3 cellular contexts compared by ENCODE assay signal in genomic region chr20:45472286-45472685, GRCh38.
TF ChIP-seq lines count a peak whose summit lies in the region.

No MANE protein-coding gene starts in this region.

TF ChIP-seq in HEK293, 187 proteins besides CTCF, POLR2A, EP300 and RAD21:
- TF ChIP-seq ZNF146 (tag by site-specific recombination; IDR thresholded peaks at IDR 0.05) = peak; percentile 61
TF ChIP-seq in HEK293: peak in this region for 1; not testable (repeated sequence) for 186.

TF ChIP-seq in SK-N-SH treated with all-trans-retinoic acid at 6 μM for 48 hours, 23 proteins besides CTCF, POLR2A, EP300 and RAD21:
- TF ChIP-seq ZNF8 (CRISPR knock-in tag; IDR thresholded peaks at IDR 0.05) = peak; percentile 79

TF ChIP-seq in K562, 482 proteins besides CTCF, POLR2A, EP300 and RAD21:
- TF ChIP-seq ZNF146 (CRISPR knock-in tag; IDR thresholded peaks at IDR 0.05; ENCODE audit: unreplicated experiment) = peak; percentile 26
